In the genomic region with DNA sequence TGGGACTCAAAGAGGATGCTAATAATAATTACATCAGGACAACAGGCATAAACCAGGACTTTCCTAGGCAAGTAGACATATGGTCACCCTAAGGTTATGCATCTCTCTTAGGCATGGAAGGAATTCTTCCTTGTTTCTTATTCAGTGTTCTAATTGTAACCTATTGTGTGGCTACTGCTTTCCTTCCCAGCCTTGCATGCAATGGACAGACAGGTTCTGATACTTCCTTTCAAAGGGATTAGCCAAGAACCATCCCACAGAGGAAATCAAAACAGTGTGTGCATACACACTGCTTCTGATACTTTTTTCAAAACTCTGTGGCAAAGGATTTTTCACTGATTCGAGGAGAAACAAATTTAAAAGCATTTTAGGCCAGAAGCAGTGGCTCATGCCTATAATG, we compare ENCODE assay signal across 1 cellular context.
TF ChIP-seq lines count a peak whose summit lies in the region.

No MANE protein-coding gene starts in this region.

TF ChIP-seq in WTC11, 78 proteins besides CTCF, POLR2A, EP300 and RAD21 (continued from another document):
- TF ChIP-seq USF1 (CRISPR knock-in tag; IDR thresholded peaks at IDR 0.05) = no peak
TF ChIP-seq in WTC11: peak in this region for 0.
